In genomic region chr5:141529873-141530272, GRCh38 we compare ENCODE assay signal across 15 cellular contexts. TPM values are rescaled to one million over a fixed set of nuclear protein-coding genes. Genes with fewer than 3 reads are reported as not detected.
DNase-seq lines count a peak whose midpoint lies in the region; ATAC-seq and TF ChIP-seq lines count a peak whose summit lies in the region.
"Had no signal": no experiment of that assay in that cellular context is flagged by ENCODE, and none has a peak within 500 bp of the region (broad histone marks: within the 10 kb centered on the region; RNA-seq: fewer than 3 reads in every experiment).

No MANE protein-coding gene starts in this region.

- no peak for TF ChIP-seq POLR2A in IMR-90 (IDR thresholded peaks at IDR 0.05; ENCODE audit: low read depth, low read length)
- no peak for TF ChIP-seq POLR2A in prostate gland (IDR thresholded peaks at IDR 0.05)

- no peak overlapping the region for H2AK9ac ChIP-seq in IMR-90 (replicated peaks; ENCODE audit: low read depth, low read length, poor library complexity)

- H2BK20ac ChIP-seq in IMR-90 (ENCODE audit: low read depth, low read length): no peak overlapping the region

- peak overlapping the region; percentile 39; the same call in 1 of the 2 replicates for H3K4ac ChIP-seq in IMR-90 (ENCODE audit: low read depth, low read length)

- no peak overlapping the region for H3K56ac ChIP-seq in IMR-90 (ENCODE audit: extremely low read depth, insufficient read depth, low read length)

- no peaks in the 10 kb centered on the region; the same call in none of the 2 replicates for H3K36me3 ChIP-seq in IMR-90 (ENCODE audit: control insufficient read depth, insufficient read depth, low read length)
- no peaks in the 10 kb centered on the region for H3K36me3 ChIP-seq in prostate gland

- dilution Hi-C loops in IMR-90 (cut with HindIII; ENCODE audit: low sequenced_read_pairs, unreplicated experiment): no loop called here

- no peaks in the 10 kb centered on the region for H4K20me1 ChIP-seq in IMR-90 (ENCODE audit: insufficient read depth, low read length)

- H3K4me3 Mint-ChIP-seq in mesothelial cell of epicardium: no peak overlapping the region
- H3K4me3 Mint-ChIP-seq: CD14-positive monocyte had no signal

- H2AK5ac ChIP-seq in IMR-90 (ENCODE audit: low read depth, low read length): peak overlapping the region; percentile 75; the same call in 1 of the 2 replicates

- DNase-seq in IMR-90 (no peak), prostate gland (ENCODE audit: low spot score) (no peak), mesothelial cell of epicardium (ENCODE audit: low spot score in 2 of 2, unreplicated experiment in 2 of 2) (no peak), KG1 (lab: John Stamatoyannopoulos, UW) (no peak), EL (no peak)
- DNase-seq: caudate nucleus, NCI-H187, OCI-M1, posterior cingulate gyrus had no signal

- no peak overlapping the region; the same call in 2 of the 3 replicates for H2BK15ac ChIP-seq in IMR-90 (ENCODE audit: low read depth, low read length)

- CTCF ChIA-PET in IMR-90 (lab: Yijun Ruan, JAX): no interaction called here

- no peaks in the 10 kb centered on the region for H3K9me3 Mint-ChIP-seq in mesothelial cell of epicardium
- H3K9me3 Mint-ChIP-seq: activated T-helper 2 cell treated with anti-CD3 and anti-CD28 coated beads, Interferon-gamma antibody, Interleukin-2, Interleukin-4, amounts not matched to agents 10 μg/mL and 5 μg/mL and 100 μg/mL, durations not matched to agents 14 hours and 24 hours and 36 hours; CD14-positive monocyte had no signal

- WGBS in IMR-90 (ENCODE audit: extremely low coverage in 2 of 2, insufficient read length in 1 of 2), 2 experiments: 98% methylated on average over 5 of the region's 7 CpGs; no CpG with 5 or more reads in 1 of the 2 experiments
- WGBS in prostate gland: 94% methylated on average over 7 of the region's 7 CpGs

- H3K4me1 ChIP-seq in IMR-90 (ENCODE audit: control insufficient read depth, insufficient read depth, low read length): peaks cover 23% of the 10 kb centered on the region
- H3K4me1 ChIP-seq in prostate gland (replicated peaks): peaks cover 6% of the 10 kb centered on the region

- H3K4me3 ChIP-seq in IMR-90 (ENCODE audit: insufficient read depth, low read depth, low read length): no peak overlapping the region
- H3K4me3 ChIP-seq in prostate gland: no peak overlapping the region

- H3K27ac ChIP-seq in IMR-90 (ENCODE audit: insufficient read depth, low read length): peak overlapping the region; percentile 74; the same call in 1 of the 2 replicates
- H3K27ac ChIP-seq in prostate gland: peak overlapping the region; percentile 59 to 62
- H3K27ac ChIP-seq: VCaP had no signal

- H3K14ac ChIP-seq in IMR-90 (replicated peaks; ENCODE audit: low read depth, low read length): no peak overlapping the region; the same call in 1 of the 2 replicates

- ATAC-seq in GM18499 (IDR thresholded peaks at IDR 0.05; ENCODE audit: insufficient read depth, unreplicated experiment) (peak; percentile 36), GM21515 (IDR thresholded peaks at IDR 0.05; ENCODE audit: unreplicated experiment) (peak; percentile 41), IMR-90 (ENCODE audit: low read depth) (no peak), HG03135 (IDR thresholded peaks at IDR 0.05; ENCODE audit: unreplicated experiment) (no peak)

- TF ChIP-seq RAD21 in IMR-90 (IDR thresholded peaks at IDR 0.05; ENCODE audit: low read length): no peak

- POLR2A ChIA-PET in IMR-90 (lab: Charles Lee; ENCODE audit: unreplicated experiment): no interaction called here

- H2BK120ac ChIP-seq in IMR-90 (ENCODE audit: low read depth, low read length): 0 out of 2 replicates have a peak overlapping the region, but pooled peaks have one; percentile 37

- BruUV-seq in IMR-90 (replicated peaks; lab: Mats Ljungman, UMichigan): no TSS peak

- in situ Hi-C loops in IMR-90 (cut with MboI; ENCODE audit: low sequenced_read_pairs): no loop called here

- peaks cover 16% of the 10 kb centered on the region for H3K36me3 Mint-ChIP-seq in mesothelial cell of epicardium

- H2AFZ ChIP-seq in IMR-90 (replicated peaks; ENCODE audit: low read length, poor library complexity): no peak overlapping the region

- no peaks in the 10 kb centered on the region for H3K27me3 Mint-ChIP-seq in mesothelial cell of epicardium (ENCODE audit: low read depth)

- H4K8ac ChIP-seq in IMR-90 (ENCODE audit: low read depth in 2 of 2, low read length in 2 of 2): no peak overlapping the region; a peak in 1 of 4 replicates

- no peak overlapping the region for H3K27ac Mint-ChIP-seq in mesothelial cell of epicardium
- H3K27ac Mint-ChIP-seq: activated T-helper 2 cell treated with anti-CD3 and anti-CD28 coated beads, Interferon-gamma antibody, Interleukin-2, Interleukin-4, amounts not matched to agents 10 μg/mL and 5 μg/mL and 100 μg/mL, durations not matched to agents 14 hours and 24 hours and 36 hours had no signal

- peaks cover 29% of the 10 kb centered on the region for H3K4me1 Mint-ChIP-seq in mesothelial cell of epicardium

- TF ChIP-seq CTCF in IMR-90 (conservative IDR thresholded peaks at IDR 0.05; ENCODE audit: low read depth, low read length) (no peak), prostate gland (IDR thresholded peaks at IDR 0.05) (no peak), mesothelial cell of epicardium (IDR thresholded peaks at IDR 0.05; ENCODE audit: unreplicated experiment) (no peak)

- H3K9me1 ChIP-seq in IMR-90 (ENCODE audit: insufficient read depth, low read length): peaks cover 8% of the 10 kb centered on the region; the same call in 1 of the 2 replicates

- H2BK5ac ChIP-seq in IMR-90 (ENCODE audit: low read depth, low read length, poor library complexity, severe bottlenecking): peak overlapping the region; percentile 71

- intact Hi-C loops in IMR-90 (cut with micrococcal nuclease) (no loop called here), prostate gland (cut with DNase I) (loop anchor here (10.0 kb wide), 1 partner anchor 115 kb away; the partner anchor contains the start of genes PCDHGA10 and PCDHGB7)

- H3K9ac ChIP-seq in IMR-90 (ENCODE audit: low read depth, low read length): no peak overlapping the region

- peak overlapping the region; percentile 30; the same call in 1 of the 2 replicates for H3K18ac ChIP-seq in IMR-90 (ENCODE audit: low read depth, low read length)

- no peak overlapping the region; the same call in 1 of the 2 replicates for H3K4me2 ChIP-seq in IMR-90 (ENCODE audit: low read depth, low read length)

- H3K79me1 ChIP-seq in IMR-90 (ENCODE audit: low read depth in 1 of 2, low read length in 2 of 2): peaks cover 0 to 7% of the 10 kb centered on the region in 2 experiments; a peak in 2 of 4 replicates

- no peak overlapping the region for H3K23ac ChIP-seq in IMR-90 (ENCODE audit: low read depth, low read length)

- H3K27me3 ChIP-seq in IMR-90 (ENCODE audit: control insufficient read depth, insufficient read depth, low read length): no peaks in the 10 kb centered on the region
- H3K27me3 ChIP-seq in prostate gland (replicated peaks; ENCODE audit: insufficient read depth): no peaks in the 10 kb centered on the region

- H3K9me3 ChIP-seq in IMR-90 (ENCODE audit: control insufficient read depth, insufficient read depth, low read length) (no peaks in the 10 kb centered on the region), prostate gland (no peaks in the 10 kb centered on the region)

- H4K91ac ChIP-seq in IMR-90 (ENCODE audit: insufficient read depth, low read depth, low read length): no peak overlapping the region

- H4K5ac ChIP-seq in IMR-90 (ENCODE audit: low read depth, low read length): no peak overlapping the region; the same call in 1 of the 2 replicates

TF ChIP-seq in IMR-90, 13 proteins besides CTCF, POLR2A, EP300 and RAD21 (continues in another document):
- no peak for TF ChIP-seq SMC3 (IDR thresholded peaks at IDR 0.05; ENCODE audit: low read depth, low read length)
- TF ChIP-seq FOS (IDR thresholded peaks at IDR 0.05; ENCODE audit: low read depth, low read length): no peak
- TF ChIP-seq CHD1 (IDR thresholded peaks at IDR 0.05; ENCODE audit: low read depth, low read length): no peak
- no peak for TF ChIP-seq MXI1 (IDR thresholded peaks at IDR 0.05; ENCODE audit: borderline replicate concordance, low read depth, low read length)
- TF ChIP-seq CEBPB (IDR thresholded peaks at IDR 0.05; ENCODE audit: low read depth, low read length): no peak
- TF ChIP-seq RFX5 (IDR thresholded peaks at IDR 0.05; ENCODE audit: low read depth, low read length): no peak
- TF ChIP-seq BHLHE40 (IDR thresholded peaks at IDR 0.05; ENCODE audit: low read depth, low read length): no peak
- TF ChIP-seq RCOR1 (IDR thresholded peaks at IDR 0.05; ENCODE audit: insufficient replicate concordance, low read length): no peak
- TF ChIP-seq NFE2L2 (IDR thresholded peaks at IDR 0.05; ENCODE audit: low read depth, low read length): no peak
- TF ChIP-seq MAFK (IDR thresholded peaks at IDR 0.05; ENCODE audit: low read depth, low read length): no peak
- no peak for TF ChIP-seq MAZ (IDR thresholded peaks at IDR 0.05; ENCODE audit: borderline replicate concordance, low read depth, low read length)

RNA-seq across cellular contexts. Expression of gene PCDHGC5, which starts 41.0 kb away (rescaled TPM):
- 2.5 and 2.9 TPM in 2 replicates for total RNA-seq in IMR-90 (2012; rRNA removed)
- polyA plus RNA-seq in IMR-90 (2012; rRNA removed): 3.8 TPM in 2 replicates
- polyA plus RNA-seq in IMR-90 (2012; cell fraction: cytosol; rRNA removed): 2.5 and 3.2 TPM in 2 replicates
- polyA plus RNA-seq in IMR-90 (2012; cell fraction: nucleus; rRNA removed; ENCODE audit: low replicate concordance): 11.1 and 15.3 TPM in 2 replicates
- total RNA-seq in prostate gland: 1 to 10 TPM in 1 of 2 donors, under 1 TPM in 1; 0.96 to 2.7 TPM
- total RNA-seq in mesothelial cell of epicardium: 2.6 to 3.5 TPM (median 3.5 TPM) in 3 replicates
- total RNA-seq: activated T-helper 2 cell treated with anti-CD3 and anti-CD28 coated beads, Interferon-gamma antibody, Interleukin-2, Interleukin-4, amounts not matched to agents 10 μg/mL and 5 μg/mL and 100 μg/mL, durations not matched to agents 14 hours and 24 hours and 36 hours had no signal
- polyA plus RNA-seq: CD14-positive monocyte had no signal

RNA-seq across cellular contexts. Expression of gene PCDHGC4, which starts 45.0 kb away (rescaled TPM):
- total RNA-seq in IMR-90 (2012; rRNA removed) (1.1 and 1.6 TPM in 2 replicates), prostate gland (1 to 10 TPM; 3.8 to 4.1 TPM), mesothelial cell of epicardium (5.2 to 6.2 TPM (median 5.2 TPM) in 3 replicates)
- 0.60 and 0.65 TPM in 2 replicates for polyA plus RNA-seq in IMR-90 (2012; rRNA removed)
- 0.12 and 0.24 TPM in 2 replicates for polyA plus RNA-seq in IMR-90 (2012; cell fraction: cytosol; rRNA removed)
- polyA plus RNA-seq in IMR-90 (2012; cell fraction: nucleus; rRNA removed; ENCODE audit: low replicate concordance): 4.4 and 5.1 TPM in 2 replicates
- total RNA-seq: activated T-helper 2 cell treated with anti-CD3 and anti-CD28 coated beads, Interferon-gamma antibody, Interleukin-2, Interleukin-4, amounts not matched to agents 10 μg/mL and 5 μg/mL and 100 μg/mL, durations not matched to agents 14 hours and 24 hours and 36 hours had no signal
- polyA plus RNA-seq: CD14-positive monocyte had no signal

RNA-seq across cellular contexts. Expression of gene PCDHGC3, which starts 54.1 kb away (rescaled TPM):
- total RNA-seq in IMR-90 (2012; rRNA removed): 21.1 and 21.9 TPM in 2 replicates
- 58.9 and 72.1 TPM in 2 replicates for polyA plus RNA-seq in IMR-90 (2012; rRNA removed)
- polyA plus RNA-seq in IMR-90 (2012; cell fraction: cytosol; rRNA removed): 70.3 and 79.6 TPM in 2 replicates
- 18.5 and 26.3 TPM in 2 replicates for polyA plus RNA-seq in IMR-90 (2012; cell fraction: nucleus; rRNA removed; ENCODE audit: low replicate concordance)
- 10 to 100 TPM; 27.6 to 55.3 TPM for total RNA-seq in prostate gland
- 80.2 to 82.9 TPM (median 80.6 TPM) in 3 replicates for total RNA-seq in mesothelial cell of epicardium

Comparison
In these comparisons a context has a peak if more than half of its experiments do, and no peak if none do; other contexts are left out.
1. ATAC-seq: peak in GM18499 (single experiment) and GM21515 (single experiment); none in IMR-90 (single experiment) and HG03135 (single experiment).